In the genomic region with DNA sequence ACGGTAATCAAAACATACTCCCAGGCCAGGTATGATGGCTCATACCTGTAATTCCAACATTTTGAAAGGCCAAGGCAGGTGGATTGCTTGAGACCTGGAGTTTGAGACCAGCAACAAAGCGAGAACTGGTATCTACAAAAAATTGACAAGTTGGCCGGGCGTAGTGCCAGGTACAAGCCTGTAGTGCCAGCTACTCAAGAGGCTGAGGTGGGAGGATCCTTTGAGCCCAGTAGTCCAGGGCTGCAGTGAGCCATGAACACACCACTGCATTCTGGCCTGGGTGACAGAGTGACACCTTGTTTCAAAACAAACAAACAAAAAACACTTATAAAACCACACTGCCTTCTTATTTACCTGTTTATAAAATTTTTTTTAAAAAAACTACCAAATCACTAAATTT, we compare ENCODE assay signal across 17 cellular contexts.
DNase-seq lines count a peak whose midpoint lies in the region; ATAC-seq and TF ChIP-seq lines count a peak whose summit lies in the region.
"Had no signal": no experiment of that assay in that cellular context is flagged by ENCODE, and none has a peak within 500 bp of the region (broad histone marks: within the 10 kb centered on the region; RNA-seq: fewer than 3 reads in every experiment).

No MANE protein-coding gene starts in this region.

- H3K4me1 Mint-ChIP-seq in GM23338 = peaks cover 9% of the 10 kb centered on the region
- H3K4me1 Mint-ChIP-seq: activated B cell treated with CpG ODN at 0.5 μM for 24 hours; activated T-helper 17 cell treated with anti-CD3 and anti-CD28 coated beads, Interleukin-2, amount 50 U/mL, for 72 hours had no signal

- peaks cover 9% of the 10 kb centered on the region; the same call in 1 of the 2 replicates for H3K79me2 ChIP-seq in GM23338 (replicated peaks; ENCODE audit: insufficient read depth)
- H3K79me2 ChIP-seq: parathyroid adenoma had no signal

- H3F3A ChIP-seq in GM23338 (replicated peaks; ENCODE audit: low read depth) = no peaks in the 10 kb centered on the region

- no peaks in the 10 kb centered on the region for H4K20me1 ChIP-seq in GM23338 (replicated peaks; ENCODE audit: insufficient read depth)

- ATAC-seq in GM23338 = no peak
- ATAC-seq in aorta (ENCODE audit: low FRiP score) = no peak
- ATAC-seq: activated T-helper 17 cell treated with anti-CD3 and anti-CD28 coated beads, Interleukin-2, amount 50 U/mL, for 72 hours had no signal

- no peak overlapping the region for H3K27ac Mint-ChIP-seq in GM23338
- H3K27ac Mint-ChIP-seq: activated B cell treated with CpG ODN at 0.5 μM for 24 hours; activated T-helper 17 cell treated with anti-CD3 and anti-CD28 coated beads, Interleukin-2, amount 50 U/mL, for 72 hours; stimulated activated naive CD8-positive, alpha-beta T cell treated with anti-CD3 and anti-CD28 coated beads, Interleukin-15, Interleukin-2, amounts not matched to agents 100 ng/mL and 50 ng/mL, for 24 hours had no signal

- no peaks in the 10 kb centered on the region for H3K36me3 Mint-ChIP-seq in GM23338 (ENCODE audit: low read depth)

- no peak overlapping the region for H2AFZ ChIP-seq in GM23338
- H2AFZ ChIP-seq: parathyroid adenoma had no signal

- no peak overlapping the region for H3K4me2 ChIP-seq in GM23338

- no peaks in the 10 kb centered on the region for H3K9me2 ChIP-seq in GM23338 (ENCODE audit: insufficient read depth)

- no peaks in the 10 kb centered on the region for H3K4me1 ChIP-seq in GM23338 (ENCODE audit: insufficient read depth)
- H3K4me1 ChIP-seq in aorta (ENCODE audit: control insufficient read depth in 1 of 2, insufficient read depth in 2 of 2, low read length in 2 of 2) = peaks cover 0 to 9% of the 10 kb centered on the region in 2 donors
- H3K4me1 ChIP-seq: ascending aorta had no signal

- no peak overlapping the region for H3K4me3 Mint-ChIP-seq in GM23338
- H3K4me3 Mint-ChIP-seq: activated B cell treated with CpG ODN at 0.5 μM for 24 hours; activated T-helper 17 cell treated with anti-CD3 and anti-CD28 coated beads, Interleukin-2, amount 50 U/mL, for 72 hours; stimulated activated naive CD8-positive, alpha-beta T cell treated with anti-CD3 and anti-CD28 coated beads, Interleukin-15, Interleukin-2, amounts not matched to agents 100 ng/mL and 50 ng/mL, for 24 hours had no signal

- 76 to 80% methylated on average over 4 of the region's 4 CpGs for WGBS in aorta, 2 donors

- no peaks in the 10 kb centered on the region for H3K9me3 Mint-ChIP-seq in GM23338
- H3K9me3 Mint-ChIP-seq: activated B cell treated with CpG ODN at 0.5 μM for 24 hours; activated T-helper 17 cell treated with anti-CD3 and anti-CD28 coated beads, Interleukin-2, amount 50 U/mL, for 72 hours; stimulated activated naive CD8-positive, alpha-beta T cell treated with anti-CD3 and anti-CD28 coated beads, Interleukin-15, Interleukin-2, amounts not matched to agents 100 ng/mL and 50 ng/mL, for 24 hours had no signal

- H3K27me3 ChIP-seq in GM23338 (ENCODE audit: insufficient read depth) = no peaks in the 10 kb centered on the region
- no peaks in the 10 kb centered on the region for H3K27me3 ChIP-seq in aorta (ENCODE audit: control insufficient read depth in 1 of 2, insufficient read depth in 2 of 2, low read length in 1 of 2)
- H3K27me3 ChIP-seq: ascending aorta, dorsolateral prefrontal cortex, esophagus squamous epithelium had no signal

- H3K4me3 ChIP-seq in GM23338 (no peak overlapping the region), aorta (ENCODE audit: low read length in 2 of 2) (no peak overlapping the region)
- H3K4me3 ChIP-seq: ascending aorta, dorsolateral prefrontal cortex, esophagus squamous epithelium had no signal

- DNase-seq in DMS153 (lab: John Stamatoyannopoulos, UW) (peak; percentile 65), NCI-H1092 (lab: John Stamatoyannopoulos, UW) (peak; percentile 92), NCI-H774 (lab: John Stamatoyannopoulos, UW) (peak; percentile 64), kidney tubule cell (ENCODE audit: low spot score) (peak; percentile 47), GM23338 (ENCODE audit: low spot score) (no peak), hippocampal formation (lab: John Stamatoyannopoulos, UW) (no peak), posterior cingulate gyrus (no peak), aorta (no peak)
- DNase-seq: activated B cell treated with CpG ODN at 0.5 μM for 24 hours; esophagus squamous epithelium; IMR-90; stimulated activated CD4-positive, alpha-beta T cell treated with anti-CD3 and anti-CD28 coated beads, Interleukin-12 subunit alpha, Interleukin-12 subunit beta, amount 100 ng/mL, for 4 hours had no signal

- H3K27me3 Mint-ChIP-seq in GM23338 (ENCODE audit: insufficient read depth, low read depth, poor library complexity) = peaks cover 4% of the 10 kb centered on the region

- H3K9me3 ChIP-seq in aorta (ENCODE audit: control insufficient read depth, low read length) = no peaks in the 10 kb centered on the region
- H3K9me3 ChIP-seq: ascending aorta, esophagus squamous epithelium had no signal

- no peak overlapping the region for H3K27ac ChIP-seq in GM23338 (ENCODE audit: low read depth)
- no peak overlapping the region for H3K27ac ChIP-seq in aorta (ENCODE audit: low read depth in 1 of 2, low read length in 2 of 2)
- H3K27ac ChIP-seq: ascending aorta, esophagus squamous epithelium, parathyroid adenoma had no signal

- no peak for TF ChIP-seq CTCF in GM23338 (conservative IDR thresholded peaks at IDR 0.05; ENCODE audit: low read depth in 2 of 2)

- H3K36me3 ChIP-seq in GM23338 (ENCODE audit: insufficient read depth) = no peaks in the 10 kb centered on the region
- no peaks in the 10 kb centered on the region for H3K36me3 ChIP-seq in aorta (ENCODE audit: control insufficient read depth in 1 of 2, insufficient read depth in 2 of 2, low read length in 1 of 2)
- H3K36me3 ChIP-seq: ascending aorta had no signal

- intact Hi-C loops in posterior cingulate gyrus (cut with DNase I) = no loop called here
- intact Hi-C loops in aorta (cut with DNase I) = loop anchor here in 1 of 2 donors (10.0 kb wide), 1 partner anchor 55 kb away; no protein-coding TSS in a partner anchor

TF ChIP-seq in GM23338, 12 proteins besides CTCF, POLR2A, EP300 and RAD21 (continues in another document):
- TF ChIP-seq POLR2AphosphoS5 (IDR thresholded peaks at IDR 0.05; ENCODE audit: low read depth) = no peak
- no peak for TF ChIP-seq ZNF114 (CRISPR knock-in tag; IDR thresholded peaks at IDR 0.05)
- TF ChIP-seq NANOG (IDR thresholded peaks at IDR 0.05; ENCODE audit: borderline replicate concordance) = no peak
- TF ChIP-seq ZNF331 (CRISPR knock-in tag; IDR thresholded peaks at IDR 0.05; ENCODE audit: low read depth) = no peak
- TF ChIP-seq, protein P1, sequence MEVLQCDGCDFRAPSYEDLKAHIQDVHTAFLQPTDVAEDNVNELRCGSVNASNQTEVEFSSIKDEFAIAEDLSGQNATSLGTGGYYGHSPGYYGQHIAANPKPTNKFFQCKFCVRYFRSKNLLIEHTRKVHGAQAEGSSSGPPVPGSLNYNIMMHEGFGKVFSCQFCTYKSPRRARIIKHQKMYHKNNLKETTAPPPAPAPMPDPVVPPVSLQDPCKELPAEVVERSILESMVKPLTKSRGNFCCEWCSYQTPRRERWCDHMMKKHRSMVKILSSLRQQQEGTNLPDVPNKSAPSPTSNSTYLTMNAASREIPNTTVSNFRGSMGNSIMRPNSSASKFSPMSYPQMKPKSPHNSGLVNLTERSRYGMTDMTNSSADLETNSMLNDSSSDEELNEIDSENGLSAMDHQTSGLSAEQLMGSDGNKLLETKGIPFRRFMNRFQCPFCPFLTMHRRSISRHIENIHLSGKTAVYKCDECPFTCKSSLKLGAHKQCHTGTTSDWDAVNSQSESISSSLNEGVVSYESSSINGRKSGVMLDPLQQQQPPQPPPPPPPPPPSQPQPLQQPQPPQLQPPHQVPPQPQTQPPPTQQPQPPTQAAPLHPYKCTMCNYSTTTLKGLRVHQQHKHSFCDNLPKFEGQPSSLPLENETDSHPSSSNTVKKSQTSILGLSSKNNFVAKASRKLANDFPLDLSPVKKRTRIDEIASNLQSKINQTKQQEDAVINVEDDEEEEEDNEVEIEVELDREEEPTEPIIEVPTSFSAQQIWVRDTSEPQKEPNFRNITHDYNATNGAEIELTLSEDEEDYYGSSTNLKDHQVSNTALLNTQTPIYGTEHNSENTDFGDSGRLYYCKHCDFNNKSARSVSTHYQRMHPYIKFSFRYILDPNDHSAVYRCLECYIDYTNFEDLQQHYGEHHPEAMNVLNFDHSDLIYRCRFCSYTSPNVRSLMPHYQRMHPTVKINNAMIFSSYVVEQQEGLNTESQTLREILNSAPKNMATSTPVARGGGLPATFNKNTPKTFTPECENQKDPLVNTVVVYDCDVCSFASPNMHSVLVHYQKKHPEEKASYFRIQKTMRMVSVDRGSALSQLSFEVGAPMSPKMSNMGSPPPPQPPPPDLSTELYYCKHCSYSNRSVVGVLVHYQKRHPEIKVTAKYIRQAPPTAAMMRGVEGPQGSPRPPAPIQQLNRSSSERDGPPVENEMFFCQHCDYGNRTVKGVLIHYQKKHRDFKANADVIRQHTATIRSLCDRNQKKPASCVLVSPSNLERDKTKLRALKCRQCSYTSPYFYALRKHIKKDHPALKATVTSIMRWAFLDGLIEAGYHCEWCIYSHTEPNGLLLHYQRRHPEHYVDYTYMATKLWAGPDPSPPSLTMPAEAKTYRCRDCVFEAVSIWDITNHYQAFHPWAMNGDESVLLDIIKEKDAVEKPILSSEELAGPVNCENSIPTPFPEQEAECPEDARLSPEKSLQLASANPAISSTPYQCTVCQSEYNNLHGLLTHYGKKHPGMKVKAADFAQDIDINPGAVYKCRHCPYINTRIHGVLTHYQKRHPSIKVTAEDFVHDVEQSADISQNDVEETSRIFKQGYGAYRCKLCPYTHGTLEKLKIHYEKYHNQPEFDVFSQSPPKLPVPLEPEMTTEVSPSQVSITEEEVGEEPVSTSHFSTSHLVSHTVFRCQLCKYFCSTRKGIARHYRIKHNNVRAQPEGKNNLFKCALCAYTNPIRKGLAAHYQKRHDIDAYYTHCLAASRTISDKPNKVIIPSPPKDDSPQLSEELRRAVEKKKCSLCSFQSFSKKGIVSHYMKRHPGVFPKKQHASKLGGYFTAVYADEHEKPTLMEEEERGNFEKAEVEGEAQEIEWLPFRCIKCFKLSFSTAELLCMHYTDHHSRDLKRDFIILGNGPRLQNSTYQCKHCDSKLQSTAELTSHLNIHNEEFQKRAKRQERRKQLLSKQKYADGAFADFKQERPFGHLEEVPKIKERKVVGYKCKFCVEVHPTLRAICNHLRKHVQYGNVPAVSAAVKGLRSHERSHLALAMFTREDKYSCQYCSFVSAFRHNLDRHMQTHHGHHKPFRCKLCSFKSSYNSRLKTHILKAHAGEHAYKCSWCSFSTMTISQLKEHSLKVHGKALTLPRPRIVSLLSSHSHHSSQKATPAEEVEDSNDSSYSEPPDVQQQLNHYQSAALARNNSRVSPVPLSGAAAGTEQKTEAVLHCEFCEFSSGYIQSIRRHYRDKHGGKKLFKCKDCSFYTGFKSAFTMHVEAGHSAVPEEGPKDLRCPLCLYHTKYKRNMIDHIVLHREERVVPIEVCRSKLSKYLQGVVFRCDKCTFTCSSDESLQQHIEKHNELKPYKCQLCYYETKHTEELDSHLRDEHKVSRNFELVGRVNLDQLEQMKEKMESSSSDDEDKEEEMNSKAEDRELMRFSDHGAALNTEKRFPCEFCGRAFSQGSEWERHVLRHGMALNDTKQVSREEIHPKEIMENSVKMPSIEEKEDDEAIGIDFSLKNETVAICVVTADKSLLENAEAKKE (CRISPR knock-in tag; IDR thresholded peaks at IDR 0.05) = no peak
- no peak for TF ChIP-seq STAT1 (IDR thresholded peaks at IDR 0.05; ENCODE audit: unreplicated experiment)

Comparison
In these comparisons a context has a peak if more than half of its experiments do, and no peak if none do; other contexts are left out.
1. DNase-seq: peak in DMS153 (single experiment), NCI-H1092 (single experiment), NCI-H774 (single experiment) and kidney tubule cell (single experiment); none in GM23338 (single experiment), hippocampal formation (0 of 2), posterior cingulate gyrus (0 of 10) and aorta (0 of 2).